Comparison of ENCODE assay signal across 15 cellular contexts in the genomic region with DNA sequence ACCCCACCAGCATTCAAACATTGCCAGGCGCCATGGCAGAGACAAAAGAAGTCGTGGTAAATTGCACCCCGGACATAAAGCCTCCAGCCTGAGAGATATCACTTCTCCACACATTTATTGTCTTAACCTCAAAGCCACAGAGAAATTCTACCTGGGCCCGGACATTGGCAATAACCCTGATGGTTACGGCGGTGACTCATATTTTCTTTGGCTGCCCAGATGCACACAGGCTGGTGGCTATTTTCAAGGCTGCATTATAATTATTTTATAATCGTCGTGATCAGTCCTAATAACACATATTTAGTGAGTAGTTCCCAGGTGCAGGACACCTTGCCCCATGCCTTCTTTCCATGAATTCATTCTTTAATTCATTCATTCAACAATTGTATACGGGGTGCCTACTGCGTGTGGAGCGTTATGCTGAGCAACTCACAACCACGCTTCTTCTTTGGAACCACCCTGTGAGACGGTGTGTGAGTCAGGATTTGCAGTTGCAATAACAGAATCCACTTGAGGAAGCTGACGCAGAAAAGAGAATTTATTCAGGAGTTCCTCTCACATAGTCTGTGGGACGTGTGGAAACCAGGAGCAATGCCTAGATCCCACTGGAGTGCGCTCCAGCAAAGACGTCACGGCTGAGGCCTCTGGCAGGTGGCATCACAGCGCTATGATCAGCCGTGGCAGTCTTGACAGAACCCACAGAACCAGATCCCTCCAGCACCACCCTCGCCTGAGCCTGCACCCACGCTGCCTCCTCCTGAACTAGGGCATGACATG.
A peak's percentile ranks its signal among the peaks of the same experiment; 100 is the strongest.
DNase-seq lines count a peak whose midpoint lies in the region; ATAC-seq and TF ChIP-seq lines count a peak whose summit lies in the region.
"Had no signal": no experiment of that assay in that cellular context is flagged by ENCODE, and none has a peak within 500 bp of the region (broad histone marks: within the 10 kb centered on the region; RNA-seq: fewer than 3 reads in every experiment).

No MANE protein-coding gene starts in this region.

- no peak for TF ChIP-seq CTCF in NB4 (IDR thresholded peaks at IDR 0.05; ENCODE audit: low read depth, low read length)
- TF ChIP-seq CTCF in choroid plexus epithelial cell (conservative IDR thresholded peaks at IDR 0.05; ENCODE audit: low read depth, low read length) = no peak

- no peak for TF ChIP-seq POLR2A in NB4 (IDR thresholded peaks at IDR 0.05; ENCODE audit: extremely low read depth, insufficient read length)

- ATAC-seq in GM18517 (IDR thresholded peaks at IDR 0.05; ENCODE audit: unreplicated experiment) = no peak
- no peak for ATAC-seq in activated CD4-positive, CD25-positive, alpha-beta regulatory T cell treated with anti-CD3 and anti-CD28 coated beads, Interleukin-2, amount 50 U/mL, for 24 hours
- ATAC-seq: activated CD8-positive, alpha-beta T cell treated with anti-CD3 and anti-CD28 coated beads, Interleukin-2, amount 10 ng/mL, durations not matched to agents 7 days and 5 days; heart right ventricle; K562; stimulated activated naive CD8-positive, alpha-beta T cell treated with anti-CD3 and anti-CD28 coated beads, Interleukin-15, Interleukin-2, amounts not matched to agents 100 U/mL and 50 U/mL, for 24 hours had no signal

- in situ Hi-C loops in Caki2 (cut with HindIII; ENCODE audit: low pct_unique_long_range_greater_than_20kb, low sequenced_read_pairs) = no loop called here

- DNase-seq in Caki2 (ENCODE audit: low read depth) (peak; percentile 90), NB4 (ENCODE audit: low read depth) (peak; percentile 70), choroid plexus epithelial cell (ENCODE audit: low read depth) (peak; percentile 85), myocyte (ENCODE audit: low read depth) (peak; percentile 87), GM03348 (ENCODE audit: low spot score) (no peak), mucosa of gallbladder (ENCODE audit: low spot score) (no peak)
- DNase-seq: activated CD8-positive, alpha-beta T cell treated with anti-CD3 and anti-CD28 coated beads, Interleukin-2, amount 10 ng/mL, durations not matched to agents 7 days and 5 days; heart right ventricle; NCI-H2171 treated with DMSO at 0.1 percent for 48 hours; stimulated activated CD4-positive, alpha-beta T cell treated with anti-CD3 and anti-CD28 coated beads, Interleukin-2, amount 100 ng/mL, for 48 hours; stimulated activated naive CD8-positive, alpha-beta T cell treated with anti-CD3 and anti-CD28 coated beads, Interleukin-15, Interleukin-2, amounts not matched to agents 100 U/mL and 50 U/mL, for 24 hours had no signal

- H3K4me3 ChIP-seq in NB4 (ENCODE audit: low read depth, low read length) (no peak overlapping the region), choroid plexus epithelial cell (ENCODE audit: low read depth, low read length) (no peak overlapping the region)
- H3K4me3 ChIP-seq: dorsolateral prefrontal cortex, heart right ventricle, K562 had no signal

Comparison
In these comparisons a context has a peak if more than half of its experiments do, and no peak if none do; other contexts are left out.
1. DNase-seq: peak in Caki2 (single experiment), NB4 (single experiment), choroid plexus epithelial cell (single experiment) and myocyte (single experiment); none in GM03348 (single experiment) and mucosa of gallbladder (single experiment).